In the genomic region with DNA sequence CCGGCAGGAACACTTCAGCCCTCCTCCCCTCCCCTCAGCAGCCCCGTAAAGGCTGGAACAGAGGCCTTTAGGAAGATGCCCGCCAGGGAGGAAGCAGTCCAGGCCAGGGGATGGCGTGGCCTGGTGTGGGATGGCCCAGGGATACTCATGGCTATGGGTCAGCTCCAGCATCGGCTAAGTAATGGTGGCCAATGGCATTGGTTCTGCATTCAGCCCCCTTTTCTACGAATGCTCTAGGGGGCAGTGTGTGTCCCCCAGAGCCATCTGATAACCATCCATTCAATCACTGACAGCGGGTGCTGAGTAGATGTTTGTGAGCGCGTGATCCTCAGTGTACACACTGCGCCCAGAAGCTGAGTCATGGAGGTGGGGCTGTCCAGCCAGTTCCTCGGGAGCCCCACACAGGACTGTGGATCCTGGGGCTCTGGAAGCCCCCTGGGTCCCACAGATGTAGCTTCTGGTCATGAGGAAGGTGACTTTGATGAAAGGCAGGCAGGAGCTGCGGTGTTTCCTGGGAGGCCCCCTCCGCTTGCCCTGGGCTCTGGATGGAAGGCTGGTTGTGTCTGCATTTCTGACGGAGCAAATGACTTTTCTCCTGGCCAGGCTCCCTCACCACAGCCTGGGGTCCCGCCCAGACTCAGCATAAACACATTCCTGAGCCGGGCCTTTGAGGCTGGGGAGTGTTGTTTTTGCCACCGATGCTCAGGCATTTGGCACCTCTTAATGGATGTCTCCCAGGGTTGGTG, we compare ENCODE assay signal across 9 cellular contexts. TPM values are rescaled to one million over a fixed set of nuclear protein-coding genes. Genes with fewer than 3 reads are reported as not detected.
A peak's percentile ranks its signal among the peaks of the same experiment; 100 is the strongest.
DNase-seq lines count a peak whose midpoint lies in the region; ATAC-seq and TF ChIP-seq lines count a peak whose summit lies in the region.
"Had no signal": no experiment of that assay in that cellular context is flagged by ENCODE, and none has a peak within 500 bp of the region (broad histone marks: within the 10 kb centered on the region; RNA-seq: fewer than 3 reads in every experiment).

No MANE protein-coding gene starts in this region.

- H3K14ac ChIP-seq in mesenchymal stem cell (ENCODE audit: low read length in 2 of 2): peak overlapping the region in 1 of 2 experiments; percentile 0

- no peak overlapping the region for H3K4me2 ChIP-seq in mesenchymal stem cell (ENCODE audit: low read length, poor library complexity, severe bottlenecking)

- H3K9me3 ChIP-seq in mesenchymal stem cell (ENCODE audit: control insufficient read depth, low read length): no peaks in the 10 kb centered on the region
- no peaks in the 10 kb centered on the region for H3K9me3 ChIP-seq in HAP-1

- BruUV-seq in MCF 10A (replicated peaks; lab: Mats Ljungman, UMichigan): no TSS peak

- H3K4me1 Mint-ChIP-seq in MCF 10A (ENCODE audit: insufficient read depth, unreplicated experiment) (peaks cover 52% of the 10 kb centered on the region), endothelial cell (ENCODE audit: unreplicated experiment) (peaks cover 8% of the 10 kb centered on the region)
- H3K4me1 Mint-ChIP-seq: CD4-positive, CD25-positive, alpha-beta regulatory T cell had no signal

- no peaks in the 10 kb centered on the region for H3K9me3 Mint-ChIP-seq in MCF 10A (ENCODE audit: unreplicated experiment)
- H3K9me3 Mint-ChIP-seq in endothelial cell (ENCODE audit: unreplicated experiment): no peaks in the 10 kb centered on the region

- H3K4me3 ChIP-seq in mesenchymal stem cell (ENCODE audit: insufficient read depth in 1 of 2, low read depth in 1 of 2, low read length in 2 of 2): no peak overlapping the region
- no peak overlapping the region for H3K4me3 ChIP-seq in HAP-1

- H2BK15ac ChIP-seq in mesenchymal stem cell (ENCODE audit: low read depth, poor library complexity, severe bottlenecking): no peak overlapping the region

- H3K27ac ChIP-seq in mesenchymal stem cell (ENCODE audit: low read length, poor library complexity, severe bottlenecking): peak overlapping the region; percentile 72

- H3K4me3 Mint-ChIP-seq in MCF 10A (ENCODE audit: unreplicated experiment) (peak overlapping the region; percentile 43), endothelial cell (ENCODE audit: unreplicated experiment) (no peak overlapping the region)
- H3K4me3 Mint-ChIP-seq: CD4-positive, CD25-positive, alpha-beta regulatory T cell had no signal

- 51% methylated on average over 17 of the region's 17 CpGs for WGBS in mesenchymal stem cell

- DNase-seq in Right ventricle myocardium superior (peak; percentile 70), cardiac septum (ENCODE audit: low spot score) (no peak), MCF 10A (ENCODE audit: unreplicated experiment) (peak; percentile 84), mesenchymal stem cell (peak; percentile 96), HAP-1 (ENCODE audit: low spot score in 2 of 2) (no peak), amygdala (lab: John Stamatoyannopoulos, UW) (no peak), endothelial cell (ENCODE audit: low spot score) (no peak)
- DNase-seq: CD4-positive, CD25-positive, alpha-beta regulatory T cell had no signal

- H3K27me3 ChIP-seq in mesenchymal stem cell (ENCODE audit: control insufficient read depth in 1 of 2, insufficient read depth in 1 of 2, low read length in 2 of 2) (no peaks in the 10 kb centered on the region), HAP-1 (ENCODE audit: low read depth) (no peaks in the 10 kb centered on the region)

- peaks cover 75 to 76% of the 10 kb centered on the region in 2 experiments for H3K36me3 ChIP-seq in mesenchymal stem cell (ENCODE audit: control insufficient read depth in 1 of 2, insufficient read depth in 2 of 2, low read depth in 1 of 2, low read length in 2 of 2)
- peaks cover 90% of the 10 kb centered on the region for H3K36me3 ChIP-seq in HAP-1 (replicated peaks)

- peak overlapping the region; percentile 86 for H4K8ac ChIP-seq in mesenchymal stem cell (ENCODE audit: low read length)

- H4K91ac ChIP-seq in mesenchymal stem cell (ENCODE audit: low read length): peak overlapping the region; percentile 91

- no peak overlapping the region for H2AFZ ChIP-seq in mesenchymal stem cell (ENCODE audit: low read depth, low read length)

- no peak overlapping the region for H3K23ac ChIP-seq in mesenchymal stem cell (ENCODE audit: low read length in 2 of 2)

- CTCF ChIA-PET in MCF 10A (lab: Yijun Ruan, JAX): interaction anchor here (0.5 to 2.0 kb wide), 19 partner anchors 10 to 701 kb away, joined by 3 to 12 read pairs (median 3); partner anchors contain the start of gene CDPF1

- H2BK12ac ChIP-seq in mesenchymal stem cell (ENCODE audit: low read length in 2 of 2): peak overlapping the region; percentile 85 to 93

- H3K27ac Mint-ChIP-seq in MCF 10A (ENCODE audit: low read depth, unreplicated experiment) (peak overlapping the region; percentile 99), endothelial cell (ENCODE audit: unreplicated experiment) (no peak overlapping the region)
- H3K27ac Mint-ChIP-seq: CD4-positive, CD25-positive, alpha-beta regulatory T cell had no signal

- peaks cover 22% of the 10 kb centered on the region for H3K79me1 ChIP-seq in mesenchymal stem cell (replicated peaks; ENCODE audit: low read length, poor library complexity, severe bottlenecking)

- in situ Hi-C loops in HAP-1 (cut with MboI; ENCODE audit: low sequenced_read_pairs): no loop called here

- H2BK120ac ChIP-seq in mesenchymal stem cell (ENCODE audit: low read depth, low read length): peak overlapping the region; percentile 65

- POLR2A ChIA-PET in MCF 10A (lab: Yijun Ruan, JAX): interaction anchor here (0.6 to 4.3 kb wide), 8 partner anchors 11 to 109 kb away, joined by 3 to 47 read pairs (median 8); partner anchors contain the start of gene FBLN1

- H3K36me3 Mint-ChIP-seq in MCF 10A (ENCODE audit: insufficient read depth, unreplicated experiment): peaks cover 34% of the 10 kb centered on the region
- peaks cover 27% of the 10 kb centered on the region for H3K36me3 Mint-ChIP-seq in endothelial cell (ENCODE audit: low read depth, unreplicated experiment)
- H3K36me3 Mint-ChIP-seq: CD4-positive, CD25-positive, alpha-beta regulatory T cell had no signal

- peak overlapping the region; percentile 84 for H3K9ac ChIP-seq in mesenchymal stem cell (ENCODE audit: low read length)

- peak; percentile 23 for ATAC-seq in Right ventricle myocardium superior (ENCODE audit: poor library complexity)
- no peak for ATAC-seq in activated CD4-positive, CD25-positive, alpha-beta regulatory T cell treated with anti-CD3 and anti-CD28 coated beads, Interleukin-2, amount 50 U/mL, for 24 hours

- TF ChIP-seq CTCF in MCF 10A (IDR thresholded peaks at IDR 0.05; ENCODE audit: unreplicated experiment): peak; percentile 16
- TF ChIP-seq CTCF in endothelial cell (IDR thresholded peaks at IDR 0.05; ENCODE audit: unreplicated experiment): no peak

- no peaks in the 10 kb centered on the region for H3K27me3 Mint-ChIP-seq in MCF 10A (ENCODE audit: insufficient read depth, unreplicated experiment)
- H3K27me3 Mint-ChIP-seq in endothelial cell (ENCODE audit: unreplicated experiment): peaks cover 3% of the 10 kb centered on the region

- H3K4ac ChIP-seq in mesenchymal stem cell (ENCODE audit: low read depth in 1 of 2, low read length in 2 of 2): peak overlapping the region; percentile 52 to 86

- H3K18ac ChIP-seq in mesenchymal stem cell (ENCODE audit: low read depth in 1 of 2, low read length in 2 of 2): peak overlapping the region; percentile 23 to 79

- intact Hi-C loops in Right ventricle myocardium superior (cut with DNase I): no loop called here
- intact Hi-C loops in cardiac septum (cut with DNase I): no loop called here
- intact Hi-C loops in MCF 10A (cut with micrococcal nuclease): loop anchor here (1.0 kb wide), 1 partner anchor 56 kb away; no protein-coding TSS in a partner anchor

- H3K4me1 ChIP-seq in mesenchymal stem cell (ENCODE audit: control insufficient read depth, insufficient read depth, low read depth, low read length) (peaks cover 54% of the 10 kb centered on the region), HAP-1 (no peaks in the 10 kb centered on the region)

- peak overlapping the region; percentile 83 for H2AK5ac ChIP-seq in mesenchymal stem cell (ENCODE audit: low read length, severe bottlenecking)

- H2BK5ac ChIP-seq in mesenchymal stem cell (ENCODE audit: low read depth, low read length, poor library complexity, severe bottlenecking): no peak overlapping the region

RNA-seq across cellular contexts. Expression of gene FBLN1, which starts 46.5 kb away (rescaled TPM):
- total RNA-seq in Right ventricle myocardium superior (89.5 TPM), cardiac septum (70.1 TPM), MCF 10A (2022) (69.0 and 110 TPM in 2 replicates), endothelial cell (ENCODE audit: unreplicated experiment) (238 TPM)
- 190 TPM for polyA plus RNA-seq in mesenchymal stem cell (2013, experiment 1 of 2)
- 191 TPM for polyA plus RNA-seq in mesenchymal stem cell (2013, experiment 2 of 2)
- polyA plus RNA-seq: CD4-positive, CD25-positive, alpha-beta regulatory T cell had no signal

Comparison
In these comparisons a context has a peak if more than half of its experiments do, and no peak if none do; other contexts are left out.
1. DNase-seq: peak in Right ventricle myocardium superior (single experiment), MCF 10A (single experiment) and mesenchymal stem cell (single experiment); none in cardiac septum (single experiment), HAP-1 (0 of 2), amygdala (0 of 56) and endothelial cell (single experiment).